20 cellular contexts compared by ENCODE assay signal in the genomic region with DNA sequence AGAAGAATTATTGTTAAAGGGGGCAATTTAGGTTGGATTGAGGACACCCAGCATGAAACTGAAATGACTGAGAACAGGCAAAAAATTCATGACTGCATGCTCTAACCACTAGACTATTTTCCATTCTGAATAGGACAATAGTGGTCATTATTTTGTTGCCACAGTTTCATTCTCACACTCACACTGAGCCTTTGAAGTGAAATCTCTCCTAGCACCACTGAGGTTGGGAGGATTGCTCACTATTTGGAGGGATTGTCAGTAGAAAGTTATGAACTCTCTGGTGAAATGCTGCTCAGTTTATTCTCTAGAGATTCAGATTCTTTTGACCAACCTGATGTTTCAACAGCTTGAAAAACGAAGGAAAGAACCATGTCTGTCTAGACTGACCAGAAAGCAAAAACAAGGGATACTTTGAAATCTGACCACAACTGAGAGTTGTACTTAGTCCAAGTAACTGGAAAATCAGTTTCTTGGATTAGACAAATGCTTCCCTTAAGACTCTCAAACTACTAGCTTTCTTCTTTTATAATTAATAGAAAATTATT.
DNase-seq lines count a peak whose midpoint lies in the region; ATAC-seq lines count a peak whose summit lies in the region.
"Had no signal": no experiment of that assay in that cellular context is flagged by ENCODE, and none has a peak within 500 bp of the region (broad histone marks: within the 10 kb centered on the region; RNA-seq: fewer than 3 reads in every experiment).

No MANE protein-coding gene starts in this region.

- peak; percentile 90 for DNase-seq in COLO829 (ENCODE audit: low spot score)
- DNase-seq in SW480 (ENCODE audit: low spot score) = peak; percentile 30
- peak; percentile 82 for DNase-seq in foreskin melanocyte
- DNase-seq in putamen (ENCODE audit: low spot score) = peak; percentile 26
- DNase-seq in DMS114 treated with DMSO at 0.1 percent for 48 hours (lab: John Stamatoyannopoulos, UW; ENCODE audit: unreplicated experiment) = no peak
- no peak for DNase-seq in activated naive CD4-positive, alpha-beta T cell treated with anti-CD3 and anti-CD28 coated beads, Interleukin-2, amount 50 U/mL, for 72 hours (ENCODE audit: low spot score in 2 of 2)
- DNase-seq: CD4-positive, alpha-beta T cell; COR-L47; Karpas-422; NCI-H187; NCI-H446; NCI-H524 treated with DMSO at 0.1 percent for 48 hours; NK-92 treated with Interleukin-12 subunit alpha and Interleukin-12 subunit beta, amount 100 ng/mL, for 24 hours; PC-3; Right ventricle myocardium superior; RPMI8226 had no signal

- ATAC-seq in GM21619 (IDR thresholded peaks at IDR 0.05; ENCODE audit: unreplicated experiment) (no peak), GM21529 (IDR thresholded peaks at IDR 0.05; ENCODE audit: unreplicated experiment) (no peak)
- ATAC-seq in activated naive CD4-positive, alpha-beta T cell treated with anti-CD3 and anti-CD28 coated beads, Interleukin-2, amount 50 U/mL, for 72 hours = no peak
- ATAC-seq: GM12878, PC-3 had no signal

- peaks cover 0 to 6% of the 10 kb centered on the region in 2 donors for H3K36me3 Mint-ChIP-seq in activated naive CD4-positive, alpha-beta T cell treated with anti-CD3 and anti-CD28 coated beads, Interleukin-2, amount 50 U/mL, for 72 hours
- H3K36me3 Mint-ChIP-seq: IgD-negative memory B cell had no signal

- peaks cover 0 to 13% of the 10 kb centered on the region in 2 donors for H3K9me3 Mint-ChIP-seq in activated naive CD4-positive, alpha-beta T cell treated with anti-CD3 and anti-CD28 coated beads, Interleukin-2, amount 50 U/mL, for 72 hours

- no peak overlapping the region for H3K27ac Mint-ChIP-seq in activated naive CD4-positive, alpha-beta T cell treated with anti-CD3 and anti-CD28 coated beads, Interleukin-2, amount 50 U/mL, for 72 hours
- H3K27ac Mint-ChIP-seq: CD4-positive, alpha-beta T cell; IgD-negative memory B cell had no signal

Comparison
In these comparisons a context has a peak if more than half of its experiments do, and no peak if none do; other contexts are left out.
1. DNase-seq: peak in COLO829 (single experiment), SW480 (single experiment), foreskin melanocyte (single experiment) and putamen (single experiment); none in DMS114 treated with DMSO at 0.1 percent for 48 hours (single experiment) and activated naive CD4-positive, alpha-beta T cell treated with anti-CD3 and anti-CD28 coated beads, Interleukin-2, amount 50 U/mL, for 72 hours (0 of 2).